Comparison of ENCODE assay signal across 1 cellular context in the genomic region with DNA sequence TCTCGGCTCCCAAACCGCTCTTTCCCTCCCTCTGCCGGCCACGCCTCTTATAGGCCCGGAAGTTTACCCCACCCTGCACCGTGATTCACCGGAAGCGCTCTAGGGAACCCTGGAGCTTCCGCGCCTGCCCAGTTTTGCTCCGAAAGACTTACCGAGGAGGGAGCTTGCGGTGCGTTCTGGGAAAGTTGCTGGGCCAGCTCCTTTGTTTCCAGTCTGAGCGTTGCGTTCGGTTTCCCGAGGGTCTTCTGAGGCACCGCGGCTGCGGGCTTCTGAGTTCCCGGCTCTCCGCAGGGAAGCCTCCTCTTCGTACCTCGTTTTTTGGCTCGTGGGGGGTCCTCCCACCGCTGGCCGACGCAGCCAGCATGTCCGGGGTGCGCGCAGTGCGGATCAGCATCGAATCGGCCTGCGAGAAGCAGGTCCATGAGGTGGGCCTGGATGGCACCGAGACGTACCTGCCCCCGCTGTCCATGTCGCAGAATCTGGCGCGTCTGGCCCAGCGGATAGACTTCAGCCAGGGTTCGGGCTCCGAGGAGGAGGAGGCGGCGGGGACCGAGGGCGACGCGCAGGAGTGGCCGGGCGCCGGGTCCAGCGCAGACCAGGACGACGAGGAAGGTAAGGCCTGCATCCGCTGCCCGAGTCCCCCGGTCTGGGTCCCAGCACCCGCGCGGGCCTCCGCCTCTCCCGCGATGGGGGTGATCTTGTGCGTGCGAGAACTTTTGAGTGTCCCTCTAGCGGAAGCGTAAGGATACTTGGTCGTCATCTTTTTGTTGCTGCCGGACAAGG.
TF ChIP-seq lines count a peak whose summit lies in the region.

TSS of gene MED17 (plus strand) at position 131 of the 783 bp plus-strand sequence. CDS start at position 363, 232 bp downstream.

TF ChIP-seq in K562, 482 proteins besides CTCF, POLR2A, EP300 and RAD21 (continued from another document and continues in another):
- TF ChIP-seq ZNF282 (CRISPR knock-in tag; IDR thresholded peaks at IDR 0.05) (no peak), PHB (CRISPR knock-in tag; IDR thresholded peaks at IDR 0.05) (0 out of 2 replicates have a peak, but pooled peaks have one; percentile 38), E4F1 (CRISPR knock-in tag; IDR thresholded peaks at IDR 0.05; ENCODE audit: borderline replicate concordance) (no peak), DMBX1 (CRISPR knock-in tag; IDR thresholded peaks at IDR 0.05; ENCODE audit: borderline replicate concordance) (no peak), POU5F1 (IDR thresholded peaks at IDR 0.05; ENCODE audit: borderline replicate concordance, low read depth, low read length, partially characterized antibody) (no peak), KLF6 (CRISPR knock-in tag; IDR thresholded peaks at IDR 0.05; ENCODE audit: borderline replicate concordance) (peak; percentile 88; the same call in 1 of the 2 replicates), MYNN (IDR thresholded peaks at IDR 0.05) (no peak), MYNN (CRISPR knock-in tag; IDR thresholded peaks at IDR 0.05) (no peak), SMC3 (conservative IDR thresholded peaks at IDR 0.05; ENCODE audit: insufficient read depth, low read depth, low read length) (0 out of 2 replicates have a peak, but pooled peaks have one; percentile 16), HEY1 (CRISPR knock-in tag; IDR thresholded peaks at IDR 0.05; ENCODE audit: borderline replicate concordance) (no peak), KLF10 (CRISPR knock-in tag; IDR thresholded peaks at IDR 0.05) (no peak), ZZZ3 (IDR thresholded peaks at IDR 0.05) (peak; percentile 75), IRF1 (CRISPR knock-in tag; IDR thresholded peaks at IDR 0.05; ENCODE audit: borderline replicate concordance) (no peak), KDM5B (IDR thresholded peaks at IDR 0.05; ENCODE audit: insufficient replicate concordance, low read depth, low read length) (peak; percentile 92), BRF2 (IDR thresholded peaks at IDR 0.05; ENCODE audit: borderline replicate concordance, insufficient read depth, insufficient read length) (no peak), MAZ (CRISPR knock-in tag; conservative IDR thresholded peaks at IDR 0.05 in 1 of 2, IDR thresholded peaks at IDR 0.05 in 1 of 2) (peak; percentile 49 to 60), ZFP1 (CRISPR knock-in tag; IDR thresholded peaks at IDR 0.05) (no peak)
- TF ChIP-seq, protein P1, sequence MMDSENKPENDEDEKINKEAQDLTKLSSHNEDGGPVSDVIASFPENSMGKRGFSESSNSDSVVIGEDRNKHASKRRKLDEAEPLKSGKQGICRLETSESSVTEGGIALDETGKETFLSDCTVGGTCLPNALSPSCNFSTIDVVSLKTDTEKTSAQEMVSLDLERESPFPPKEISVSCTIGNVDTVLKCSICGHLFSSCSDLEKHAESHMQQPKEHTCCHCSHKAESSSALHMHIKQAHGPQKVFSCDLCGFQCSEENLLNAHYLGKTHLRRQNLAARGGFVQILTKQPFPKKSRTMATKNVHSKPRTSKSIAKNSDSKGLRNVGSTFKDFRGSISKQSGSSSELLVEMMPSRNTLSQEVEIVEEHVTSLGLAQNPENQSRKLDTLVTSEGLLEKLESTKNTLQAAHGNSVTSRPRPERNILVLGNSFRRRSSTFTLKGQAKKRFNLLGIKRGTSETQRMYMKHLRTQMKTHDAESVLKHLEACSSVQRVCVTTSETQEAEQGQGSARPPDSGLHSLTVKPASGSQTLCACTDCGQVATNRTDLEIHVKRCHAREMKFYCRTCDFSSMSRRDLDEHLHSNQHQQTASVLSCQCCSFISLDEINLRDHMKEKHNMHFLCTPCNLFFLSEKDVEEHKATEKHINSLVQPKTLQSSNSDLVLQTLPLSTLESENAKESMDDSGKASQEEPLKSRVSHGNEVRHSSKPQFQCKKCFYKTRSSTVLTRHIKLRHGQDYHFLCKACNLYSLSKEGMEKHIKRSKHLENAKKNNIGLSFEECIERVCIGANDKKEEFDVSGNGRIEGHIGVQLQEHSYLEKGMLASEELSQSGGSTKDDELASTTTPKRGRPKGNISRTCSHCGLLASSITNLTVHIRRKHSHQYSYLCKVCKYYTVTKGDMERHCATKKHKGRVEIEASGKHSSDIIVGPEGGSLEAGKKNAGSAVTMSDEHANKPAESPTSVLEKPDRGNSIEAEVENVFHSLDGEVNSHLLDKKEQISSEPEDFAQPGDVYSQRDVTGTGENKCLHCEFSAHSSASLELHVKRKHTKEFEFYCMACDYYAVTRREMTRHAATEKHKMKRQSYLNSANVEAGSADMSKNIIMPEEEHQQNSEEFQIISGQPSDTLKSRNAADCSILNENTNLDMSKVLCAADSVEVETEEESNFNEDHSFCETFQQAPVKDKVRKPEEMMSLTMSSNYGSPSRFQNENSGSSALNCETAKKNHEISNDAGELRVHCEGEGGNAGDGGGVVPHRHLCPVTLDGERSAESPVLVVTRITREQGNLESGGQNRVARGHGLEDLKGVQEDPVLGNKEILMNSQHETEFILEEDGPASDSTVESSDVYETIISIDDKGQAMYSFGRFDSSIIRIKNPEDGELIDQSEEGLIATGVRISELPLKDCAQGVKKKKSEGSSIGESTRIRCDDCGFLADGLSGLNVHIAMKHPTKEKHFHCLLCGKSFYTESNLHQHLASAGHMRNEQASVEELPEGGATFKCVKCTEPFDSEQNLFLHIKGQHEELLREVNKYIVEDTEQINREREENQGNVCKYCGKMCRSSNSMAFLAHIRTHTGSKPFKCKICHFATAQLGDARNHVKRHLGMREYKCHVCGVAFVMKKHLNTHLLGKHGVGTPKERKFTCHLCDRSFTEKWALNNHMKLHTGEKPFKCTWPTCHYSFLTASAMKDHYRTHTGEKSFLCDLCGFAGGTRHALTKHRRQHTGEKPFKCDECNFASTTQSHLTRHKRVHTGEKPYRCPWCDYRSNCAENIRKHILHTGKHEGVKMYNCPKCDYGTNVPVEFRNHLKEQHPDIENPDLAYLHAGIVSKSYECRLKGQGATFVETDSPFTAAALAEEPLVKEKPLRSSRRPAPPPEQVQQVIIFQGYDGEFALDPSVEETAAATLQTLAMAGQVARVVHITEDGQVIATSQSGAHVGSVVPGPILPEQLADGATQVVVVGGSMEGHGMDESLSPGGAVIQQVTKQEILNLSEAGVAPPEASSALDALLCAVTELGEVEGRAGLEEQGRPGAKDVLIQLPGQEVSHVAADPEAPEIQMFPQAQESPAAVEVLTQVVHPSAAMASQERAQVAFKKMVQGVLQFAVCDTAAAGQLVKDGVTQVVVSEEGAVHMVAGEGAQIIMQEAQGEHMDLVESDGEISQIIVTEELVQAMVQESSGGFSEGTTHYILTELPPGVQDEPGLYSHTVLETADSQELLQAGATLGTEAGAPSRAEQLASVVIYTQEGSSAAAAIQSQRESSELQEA (IDR thresholded peaks at IDR 0.05; ENCODE audit: low read depth), result no peak
- TF ChIP-seq, protein P2, sequence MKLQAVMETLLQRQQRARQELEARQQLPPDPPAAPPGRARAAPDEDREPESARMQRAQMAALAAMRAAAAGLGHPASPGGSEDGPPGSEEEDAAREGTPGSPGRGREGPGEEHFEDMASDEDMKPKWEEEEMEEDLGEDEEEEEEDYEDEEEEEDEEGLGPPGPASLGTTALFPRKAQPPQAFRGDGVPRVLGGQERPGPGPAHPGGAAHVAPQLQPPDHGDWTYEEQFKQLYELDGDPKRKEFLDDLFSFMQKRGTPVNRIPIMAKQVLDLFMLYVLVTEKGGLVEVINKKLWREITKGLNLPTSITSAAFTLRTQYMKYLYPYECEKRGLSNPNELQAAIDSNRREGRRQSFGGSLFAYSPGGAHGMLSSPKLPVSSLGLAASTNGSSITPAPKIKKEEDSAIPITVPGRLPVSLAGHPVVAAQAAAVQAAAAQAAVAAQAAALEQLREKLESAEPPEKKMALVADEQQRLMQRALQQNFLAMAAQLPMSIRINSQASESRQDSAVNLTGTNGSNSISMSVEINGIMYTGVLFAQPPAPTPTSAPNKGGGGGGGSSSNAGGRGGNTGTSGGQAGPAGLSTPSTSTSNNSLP (IDR thresholded peaks at IDR 0.05; ENCODE audit: borderline replicate concordance, low read depth, low read length), result no peak
- TF ChIP-seq, protein P3, sequence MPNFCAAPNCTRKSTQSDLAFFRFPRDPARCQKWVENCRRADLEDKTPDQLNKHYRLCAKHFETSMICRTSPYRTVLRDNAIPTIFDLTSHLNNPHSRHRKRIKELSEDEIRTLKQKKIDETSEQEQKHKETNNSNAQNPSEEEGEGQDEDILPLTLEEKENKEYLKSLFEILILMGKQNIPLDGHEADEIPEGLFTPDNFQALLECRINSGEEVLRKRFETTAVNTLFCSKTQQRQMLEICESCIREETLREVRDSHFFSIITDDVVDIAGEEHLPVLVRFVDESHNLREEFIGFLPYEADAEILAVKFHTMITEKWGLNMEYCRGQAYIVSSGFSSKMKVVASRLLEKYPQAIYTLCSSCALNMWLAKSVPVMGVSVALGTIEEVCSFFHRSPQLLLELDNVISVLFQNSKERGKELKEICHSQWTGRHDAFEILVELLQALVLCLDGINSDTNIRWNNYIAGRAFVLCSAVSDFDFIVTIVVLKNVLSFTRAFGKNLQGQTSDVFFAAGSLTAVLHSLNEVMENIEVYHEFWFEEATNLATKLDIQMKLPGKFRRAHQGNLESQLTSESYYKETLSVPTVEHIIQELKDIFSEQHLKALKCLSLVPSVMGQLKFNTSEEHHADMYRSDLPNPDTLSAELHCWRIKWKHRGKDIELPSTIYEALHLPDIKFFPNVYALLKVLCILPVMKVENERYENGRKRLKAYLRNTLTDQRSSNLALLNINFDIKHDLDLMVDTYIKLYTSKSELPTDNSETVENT (CRISPR knock-in tag; IDR thresholded peaks at IDR 0.05), result no peak
